ENCODE assay signal across 37 cellular contexts in genomic region chr14:26392498-26392897, GRCh38.
"Had no signal": no experiment of that assay in that cellular context is flagged by ENCODE, and none has a peak within 500 bp of the region (broad histone marks: within the 10 kb centered on the region; RNA-seq: fewer than 3 reads in every experiment).

No MANE protein-coding gene starts in this region.

- H3K27ac Mint-ChIP-seq: activated CD4-positive, alpha-beta memory T cell treated with anti-CD3 and anti-CD28 coated beads for 36 hours; activated CD4-positive, alpha-beta T cell treated with anti-CD3 and anti-CD28 coated beads for 36 hours; activated CD8-positive, alpha-beta T cell treated with anti-CD3 and anti-CD28 coated beads for 36 hours; activated naive CD4-positive, alpha-beta T cell treated with anti-CD3 and anti-CD28 coated beads, Interleukin-2, amount 10 ng/mL, durations not matched to agents 7 days and 5 days; activated naive CD4-positive, alpha-beta T cell treated with anti-CD3 and anti-CD28 coated beads, Interleukin-2, amount 50 U/mL, for 24 hours; activated naive CD8-positive, alpha-beta T cell treated with anti-CD3 and anti-CD28 coated beads for 36 hours; activated T-cell treated with anti-CD3 and anti-CD28 coated beads, Interleukin-2, amount 50 U/mL, for 72 hours; activated T-helper 1 cell treated with anti-CD3 and anti-CD28 coated beads, Interleukin-12 subunit alpha, Interleukin-12 subunit beta, Interleukin-2, Interleukin-4 antibody, amounts not matched to agents 30 ng/mL and 10 ng/mL and 1 ng/mL, durations not matched to agents 14 hours and 24 hours and 36 hours; activated T-helper 17 cell treated with anti-CD3 and anti-CD28 coated beads, Interleukin-2, amount 50 U/mL, for 72 hours; T-helper 1 cell treated with Interleukin-12 subunit alpha and Interleukin-12 subunit beta and Interleukin-4 antibody, amounts not matched to agents 30 μg/mL and 1 μg/mL, for 36 hours; T-helper 2 cell treated with Interferon-gamma antibody and Interleukin-4, amounts not matched to agents 5 μg/mL and 100 μg/mL, for 36 hours had no signal

- H3K4me3 Mint-ChIP-seq: activated CD4-positive, alpha-beta memory T cell treated with anti-CD3 and anti-CD28 coated beads for 36 hours; activated CD4-positive, alpha-beta T cell treated with anti-CD3 and anti-CD28 coated beads for 36 hours; activated CD8-positive, alpha-beta T cell treated with anti-CD3 and anti-CD28 coated beads for 36 hours; activated naive CD4-positive, alpha-beta T cell treated with anti-CD3 and anti-CD28 coated beads, Interleukin-2, amount 10 ng/mL, durations not matched to agents 7 days and 5 days; activated naive CD4-positive, alpha-beta T cell treated with anti-CD3 and anti-CD28 coated beads, Interleukin-2, amount 50 U/mL, for 24 hours; activated naive CD8-positive, alpha-beta T cell treated with anti-CD3 and anti-CD28 coated beads for 36 hours; activated T-cell treated with anti-CD3 and anti-CD28 coated beads, Interleukin-2, amount 50 U/mL, for 4 hours; activated T-cell treated with anti-CD3 and anti-CD28 coated beads, Interleukin-2, amount 50 U/mL, for 72 hours; activated T-helper 1 cell treated with anti-CD3 and anti-CD28 coated beads, Interleukin-12 subunit alpha, Interleukin-12 subunit beta, Interleukin-2, Interleukin-4 antibody, amounts not matched to agents 30 ng/mL and 10 ng/mL and 1 ng/mL, durations not matched to agents 14 hours and 24 hours and 36 hours; activated T-helper 17 cell treated with anti-CD3 and anti-CD28 coated beads, Interleukin-2, amount 50 U/mL, for 72 hours; T-helper 1 cell treated with Interleukin-12 subunit alpha and Interleukin-12 subunit beta and Interleukin-4 antibody, amounts not matched to agents 30 μg/mL and 1 μg/mL, for 36 hours; T-helper 2 cell treated with Interferon-gamma antibody and Interleukin-4, amounts not matched to agents 5 μg/mL and 100 μg/mL, for 36 hours had no signal

- H3K9me3 ChIP-seq: adrenal gland, body of pancreas, breast epithelium had no signal

- DNase-seq: activated CD4-positive, alpha-beta memory T cell treated with anti-CD3 and anti-CD28 coated beads for 36 hours; activated CD4-positive, alpha-beta T cell treated with anti-CD3 and anti-CD28 coated beads for 1 hour; activated CD4-positive, alpha-beta T cell treated with anti-CD3 and anti-CD28 coated beads for 36 hours; activated CD4-positive, alpha-beta T cell treated with anti-CD3 and anti-CD28 coated beads for 48 hours; activated CD4-positive, alpha-beta T cell treated with anti-CD3 and anti-CD28 coated beads, Interleukin-2, amount 50 U/mL, for 1 hour; activated CD4-positive, alpha-beta T cell treated with anti-CD3 and anti-CD28 coated beads, Interleukin-2, amount 50 U/mL, for 4 hours; activated CD4-positive, CD25-positive, alpha-beta regulatory T cell; activated CD8-positive, alpha-beta memory T cell treated with anti-CD3 and anti-CD28 coated beads, Interleukin-2, amount 50 U/mL, for 4 hours; activated CD8-positive, alpha-beta T cell treated with anti-CD3 and anti-CD28 coated beads for 36 hours; activated effector memory CD4-positive, alpha-beta T cell treated with anti-CD3 and anti-CD28 coated beads, Interleukin-2, amount 50 U/mL, for 16 hours; activated gamma-delta T cell treated with Interleukin-2 at 50 U/mL for 16 hours; activated naive CD4-positive, alpha-beta T cell; activated naive CD4-positive, alpha-beta T cell treated with anti-CD3 and anti-CD28 coated beads, Interleukin-2, amount 10 ng/mL, durations not matched to agents 7 days and 5 days; activated naive CD8-positive, alpha-beta T cell treated with anti-CD3 and anti-CD28 coated beads for 36 hours; activated T-cell treated with anti-CD3 and anti-CD28 coated beads for 4 hours; activated T-cell treated with anti-CD3 and anti-CD28 coated beads, Interleukin-2, amount 50 U/mL, for 1 hour; activated T-cell treated with anti-CD3 and anti-CD28 coated beads, Interleukin-2, amount 50 U/mL, for 4 hours; activated T-cell treated with anti-CD3 and anti-CD28 coated beads, Interleukin-2, amount 50 U/mL, for 72 hours; adrenal gland; amniotic stem cell; aorta; body of pancreas; brain microvascular endothelial cell; central memory CD4-positive, alpha-beta T cell; T-helper 1 cell; T-helper 2 cell; T-helper 9 cell had no signal

- H3K36me3 ChIP-seq: adrenal gland, brain microvascular endothelial cell, breast epithelium had no signal

- H3K4me1 Mint-ChIP-seq: activated CD4-positive, alpha-beta T cell treated with anti-CD3 and anti-CD28 coated beads for 36 hours; activated naive CD4-positive, alpha-beta T cell treated with anti-CD3 and anti-CD28 coated beads, Interleukin-2, amount 10 ng/mL, durations not matched to agents 7 days and 5 days; activated naive CD4-positive, alpha-beta T cell treated with anti-CD3 and anti-CD28 coated beads, Interleukin-2, amount 50 U/mL, for 24 hours; activated naive CD8-positive, alpha-beta T cell treated with anti-CD3 and anti-CD28 coated beads for 36 hours; activated T-helper 17 cell treated with anti-CD3 and anti-CD28 coated beads, Interleukin-2, amount 50 U/mL, for 72 hours had no signal

- H3K27me3 Mint-ChIP-seq: activated CD4-positive, alpha-beta memory T cell treated with anti-CD3 and anti-CD28 coated beads for 36 hours; activated CD4-positive, alpha-beta T cell treated with anti-CD3 and anti-CD28 coated beads for 36 hours; activated CD8-positive, alpha-beta T cell treated with anti-CD3 and anti-CD28 coated beads for 36 hours; activated naive CD4-positive, alpha-beta T cell treated with anti-CD3 and anti-CD28 coated beads, Interleukin-2, amount 10 ng/mL, durations not matched to agents 7 days and 5 days; activated naive CD4-positive, alpha-beta T cell treated with anti-CD3 and anti-CD28 coated beads, Interleukin-2, amount 50 U/mL, for 24 hours; activated naive CD8-positive, alpha-beta T cell treated with anti-CD3 and anti-CD28 coated beads for 36 hours; activated T-helper 17 cell treated with anti-CD3 and anti-CD28 coated beads, Interleukin-2, amount 50 U/mL, for 72 hours had no signal

- H3K36me3 Mint-ChIP-seq: activated CD4-positive, alpha-beta memory T cell treated with anti-CD3 and anti-CD28 coated beads for 36 hours; activated naive CD4-positive, alpha-beta T cell treated with anti-CD3 and anti-CD28 coated beads, Interleukin-2, amount 10 ng/mL, durations not matched to agents 7 days and 5 days; activated naive CD4-positive, alpha-beta T cell treated with anti-CD3 and anti-CD28 coated beads, Interleukin-2, amount 50 U/mL, for 24 hours; activated naive CD8-positive, alpha-beta T cell treated with anti-CD3 and anti-CD28 coated beads for 36 hours had no signal

- H3K4me3 ChIP-seq: adrenal gland, body of pancreas, breast epithelium had no signal

- FAIRE-seq: astrocyte, TTC549 had no signal

- H3K27me3 ChIP-seq: adrenal gland, body of pancreas, brain microvascular endothelial cell, breast epithelium had no signal

- H3K27ac ChIP-seq: adrenal gland, body of pancreas, brain microvascular endothelial cell, breast epithelium, VCaP had no signal

- ATAC-seq: activated CD4-positive, alpha-beta T cell treated with anti-CD3 and anti-CD28 coated beads for 36 hours; activated CD4-positive, CD25-positive, alpha-beta regulatory T cell treated with anti-CD3 and anti-CD28 coated beads, Interleukin-2, amount 50 U/mL, for 24 hours; activated CD8-positive, alpha-beta T cell treated with anti-CD3 and anti-CD28 coated beads for 36 hours; activated T-cell treated with anti-CD3 and anti-CD28 coated beads, Interleukin-2, amount 50 U/mL, for 4 hours; activated T-cell treated with anti-CD3 and anti-CD28 coated beads, Interleukin-2, amount 50 U/mL, for 72 hours; activated T-helper 17 cell treated with anti-CD3 and anti-CD28 coated beads, Interleukin-2, amount 50 U/mL, for 72 hours; body of pancreas had no signal

- H3K4me1 ChIP-seq: adrenal gland, body of pancreas had no signal
